ENCODE assay signal across 15 cellular contexts in the genomic region with DNA sequence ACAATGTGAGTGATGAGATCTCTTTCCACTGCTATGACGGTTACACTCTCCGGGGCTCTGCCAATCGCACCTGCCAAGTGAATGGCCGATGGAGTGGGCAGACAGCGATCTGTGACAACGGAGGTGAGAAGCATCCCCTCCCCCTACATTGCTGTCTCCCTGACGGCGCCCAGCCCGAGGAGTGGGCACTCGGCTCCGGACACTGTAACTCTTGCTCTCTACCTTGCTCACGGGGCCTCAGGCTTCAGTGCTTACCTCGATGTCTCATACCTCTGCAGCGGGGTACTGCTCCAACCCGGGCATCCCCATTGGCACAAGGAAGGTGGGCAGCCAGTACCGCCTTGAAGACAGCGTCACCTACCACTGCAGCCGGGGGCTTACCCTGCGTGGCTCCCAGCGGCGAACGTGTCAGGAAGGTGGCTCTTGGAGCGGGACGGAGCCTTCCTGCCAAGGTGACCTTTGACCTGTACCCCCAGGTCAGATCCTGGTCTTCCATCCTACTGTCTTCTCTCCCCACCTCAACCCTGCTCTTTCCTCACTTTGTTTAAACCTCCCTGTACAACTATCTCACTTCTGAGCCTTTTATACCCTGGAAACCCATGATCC. TPM values are rescaled to one million over a fixed set of nuclear protein-coding genes. Genes with fewer than 3 reads are reported as not detected.
"Had no signal": no experiment of that assay in that cellular context is flagged by ENCODE, and none has a peak within 500 bp of the region (broad histone marks: within the 10 kb centered on the region; RNA-seq: fewer than 3 reads in every experiment).

No MANE protein-coding gene starts in this region.

- H3K27ac ChIP-seq: cardiac muscle cell, psoas muscle had no signal

- H3K27ac Mint-ChIP-seq: activated naive CD4-positive, alpha-beta T cell treated with anti-CD3 and anti-CD28 coated beads for 36 hours; nephron had no signal

- FAIRE-seq: colon, endothelial cell of umbilical vein had no signal

- DNase-seq: activated CD4-positive, alpha-beta T cell treated with anti-CD3 and anti-CD28 coated beads, Interleukin-2, amount 50 U/mL, for 1 hour; activated naive CD4-positive, alpha-beta T cell treated with anti-CD3 and anti-CD28 coated beads for 36 hours; activated T-cell treated with anti-CD3 and anti-CD28 coated beads for 4 hours; foreskin fibroblast; left ventricle myocardium superior; mesendoderm; psoas muscle; sigmoid colon; stimulated activated CD4-positive, alpha-beta T cell treated with anti-CD3 and anti-CD28 coated beads, Interleukin-12 subunit alpha, Interleukin-12 subunit beta, amount 100 ng/mL, for 4 hours; stimulated activated CD4-positive, alpha-beta T cell treated with anti-CD3 and anti-CD28 coated beads, Interleukin-2, amount 100 ng/mL, for 24 hours had no signal

- H3K27me3 ChIP-seq: cardiac muscle cell, sigmoid colon had no signal

- H3K4me1 ChIP-seq: psoas muscle had no signal

- H3K4me3 Mint-ChIP-seq: activated naive CD4-positive, alpha-beta T cell treated with anti-CD3 and anti-CD28 coated beads for 36 hours; nephron had no signal

- H3K9me3 ChIP-seq: psoas muscle, sigmoid colon, thoracic aorta had no signal

- H3K4me3 ChIP-seq: cardiac muscle cell, psoas muscle, sigmoid colon had no signal

- ATAC-seq: left ventricle myocardium superior, psoas muscle had no signal

- H3K9me3 Mint-ChIP-seq: activated naive CD4-positive, alpha-beta T cell treated with anti-CD3 and anti-CD28 coated beads for 36 hours; nephron had no signal

RNA-seq across cellular contexts. Expression of a gene that starts 19.7 kb away (rescaled TPM):
- polyA plus RNA-seq: endothelial cell of umbilical vein had no signal
